Comparison of ENCODE assay signal across 24 cellular contexts in the genomic region with DNA sequence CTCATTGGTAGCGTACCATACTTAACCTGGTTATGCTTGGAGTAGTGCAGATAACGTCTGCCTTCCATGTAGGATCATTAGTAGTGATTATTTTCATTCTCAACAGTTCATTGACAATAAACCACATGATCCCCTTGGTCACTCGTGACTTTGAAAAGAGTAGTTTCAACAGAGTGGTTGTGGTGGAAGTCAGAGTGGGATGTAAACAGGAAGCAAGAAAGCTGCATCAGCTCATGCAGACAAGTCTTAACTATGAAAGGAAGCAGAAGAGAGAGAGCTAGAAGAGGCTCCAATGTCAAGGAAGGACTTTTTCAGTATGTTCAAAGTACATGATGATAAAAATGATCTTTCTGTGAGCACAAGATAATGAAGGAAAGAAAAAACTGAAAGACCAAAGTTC.
DNase-seq lines count a peak whose midpoint lies in the region; ATAC-seq and TF ChIP-seq lines count a peak whose summit lies in the region.
"Had no signal": no experiment of that assay in that cellular context is flagged by ENCODE, and none has a peak within 500 bp of the region (broad histone marks: within the 10 kb centered on the region; RNA-seq: fewer than 3 reads in every experiment).

No MANE protein-coding gene starts in this region.

- no peak overlapping the region for H2BK15ac ChIP-seq in neuronal stem cell (ENCODE audit: low read length)

- no peaks in the 10 kb centered on the region for H3K27me3 Mint-ChIP-seq in T-helper 1 cell treated with Interleukin-12 subunit alpha and Interleukin-12 subunit beta and Interleukin-4 antibody, amounts not matched to agents 30 μg/mL and 1 μg/mL, for 36 hours (ENCODE audit: low read depth)
- H3K27me3 Mint-ChIP-seq: CD4-positive, alpha-beta T cell; T-cell had no signal

- peak; percentile 35 for ATAC-seq in HG02798 (IDR thresholded peaks at IDR 0.05; ENCODE audit: poor library complexity, unreplicated experiment)
- no peak for ATAC-seq in GM21529 (IDR thresholded peaks at IDR 0.05; ENCODE audit: unreplicated experiment)
- ATAC-seq: A549, HCT116, T-cell had no signal

- H3K18ac ChIP-seq in neuronal stem cell (ENCODE audit: low read length): no peak overlapping the region

- H2BK120ac ChIP-seq in neuronal stem cell (ENCODE audit: low read depth, low read length): no peak overlapping the region

- H3K27me3 ChIP-seq in KMS-11 (ENCODE audit: insufficient read depth, low read depth) (no peaks in the 10 kb centered on the region), neuronal stem cell (ENCODE audit: control insufficient read depth in 3 of 3, insufficient read depth in 3 of 3, low read depth in 1 of 3, low read length in 3 of 3) (no peaks in the 10 kb centered on the region)
- H3K27me3 ChIP-seq: BLaER1 treated with 17β-estradiol and CSF1 and Interleukin-3, amounts not matched to agents 10 nM and 100 nM; MG63; SJSA1 had no signal

- H3K4me2 ChIP-seq in KMS-11 (peak overlapping the region; percentile 17; the same call in 1 of the 2 replicates), neuronal stem cell (ENCODE audit: insufficient read depth, low read length, poor library complexity, severe bottlenecking) (no peak overlapping the region)
- H3K4me2 ChIP-seq: A549 had no signal

- H3K9me3 ChIP-seq in neuronal stem cell (replicated peaks in 1 of 2; ENCODE audit: control insufficient read depth in 2 of 2, insufficient read depth in 1 of 2, low read depth in 1 of 2, low read length in 2 of 2): peaks cover 3% of the 10 kb centered on the region in 2 donors
- H3K9me3 ChIP-seq: A549, MG63, SJSA1 had no signal

- H3K23ac ChIP-seq in neuronal stem cell (ENCODE audit: low read depth, low read length, poor library complexity): no peak overlapping the region

- H3K4me3 ChIP-seq in KMS-11 (IDR thresholded peaks at IDR 0.05; ENCODE audit: insufficient read depth, low read depth, low read length) (no peak overlapping the region), neuronal stem cell (ENCODE audit: low read length in 2 of 2) (no peak overlapping the region)
- H3K4me3 ChIP-seq: A549; BLaER1 treated with 17β-estradiol and CSF1 and Interleukin-3, amounts not matched to agents 10 nM and 100 nM; MG63; SJSA1 had no signal

- peaks cover 19% of the 10 kb centered on the region for H3K4me1 ChIP-seq in KMS-11 (ENCODE audit: low read depth, poor library complexity, severe bottlenecking)
- H3K4me1 ChIP-seq in neuronal stem cell (ENCODE audit: control insufficient read depth in 2 of 2, insufficient read depth in 1 of 2, low read depth in 1 of 2, low read length in 2 of 2): no peaks in the 10 kb centered on the region
- H3K4me1 ChIP-seq: A549 had no signal

- DNase-seq in neuronal stem cell (ENCODE audit: low spot score): no peak
- no peak for DNase-seq in kidney glomerular epithelial cell (lab: John Stamatoyannopoulos, UW)
- no peak for DNase-seq in NCI-H446 (lab: John Stamatoyannopoulos, UW)
- DNase-seq: AML-193; CD4-positive, alpha-beta T cell; KBM-7; MG63; NCI-H1092; NCI-H1417 treated with DMSO at 0.1 percent for 48 hours; NCI-H1694 treated with DMSO at 0.1 percent for 48 hours; NCI-H2081; NCI-H226; NCI-H510A treated with DMSO at 0.1 percent for 48 hours; Right ventricle myocardium superior; RPMI8226; T-cell had no signal

- no peaks in the 10 kb centered on the region for H3K36me3 Mint-ChIP-seq in T-helper 1 cell treated with Interleukin-12 subunit alpha and Interleukin-12 subunit beta and Interleukin-4 antibody, amounts not matched to agents 30 μg/mL and 1 μg/mL, for 36 hours (ENCODE audit: low read depth)
- H3K36me3 Mint-ChIP-seq: T-cell had no signal

- H3K9me3 Mint-ChIP-seq in T-helper 1 cell treated with Interleukin-12 subunit alpha and Interleukin-12 subunit beta and Interleukin-4 antibody, amounts not matched to agents 30 μg/mL and 1 μg/mL, for 36 hours: peaks cover 3% of the 10 kb centered on the region
- H3K9me3 Mint-ChIP-seq: CD4-positive, alpha-beta T cell had no signal

- H2AFZ ChIP-seq in KMS-11 (ENCODE audit: low read depth) (peak overlapping the region; percentile 1; the same call in 1 of the 2 replicates), neuronal stem cell (ENCODE audit: low read length) (peak overlapping the region; percentile 43)

- no peak overlapping the region for H3K9ac ChIP-seq in KMS-11
- no peak overlapping the region for H3K9ac ChIP-seq in neuronal stem cell (ENCODE audit: low read depth, low read length, poor library complexity)

- peak overlapping the region; percentile 7 for H3K27ac Mint-ChIP-seq in T-helper 1 cell treated with Interleukin-12 subunit alpha and Interleukin-12 subunit beta and Interleukin-4 antibody, amounts not matched to agents 30 μg/mL and 1 μg/mL, for 36 hours
- H3K27ac Mint-ChIP-seq: CD4-positive, alpha-beta T cell; T-cell had no signal

- no peak overlapping the region for H4K91ac ChIP-seq in neuronal stem cell (ENCODE audit: low read depth, low read length, poor library complexity)

- no peaks in the 10 kb centered on the region for H3K79me1 ChIP-seq in neuronal stem cell (ENCODE audit: low read depth, low read length)

- H3K36me3 ChIP-seq in KMS-11 (ENCODE audit: insufficient read depth) (no peaks in the 10 kb centered on the region), neuronal stem cell (replicated peaks in 1 of 2; ENCODE audit: control insufficient read depth in 2 of 2, insufficient read depth in 2 of 2, low read length in 2 of 2) (no peaks in the 10 kb centered on the region)
- H3K36me3 ChIP-seq: BLaER1 treated with 17β-estradiol and CSF1 and Interleukin-3, amounts not matched to agents 10 nM and 100 nM; MG63; SJSA1 had no signal

- no peak overlapping the region for H2BK5ac ChIP-seq in neuronal stem cell (ENCODE audit: low read length)

- H2AK5ac ChIP-seq in neuronal stem cell (ENCODE audit: low read depth, low read length): no peak overlapping the region

- H3K4ac ChIP-seq in neuronal stem cell (ENCODE audit: low read length): no peak overlapping the region

- no peak for TF ChIP-seq CTCF in KMS-11 (conservative IDR thresholded peaks at IDR 0.05; ENCODE audit: low read depth, low read length)

- peaks cover 14% of the 10 kb centered on the region for H3K4me1 Mint-ChIP-seq in T-helper 1 cell treated with Interleukin-12 subunit alpha and Interleukin-12 subunit beta and Interleukin-4 antibody, amounts not matched to agents 30 μg/mL and 1 μg/mL, for 36 hours (ENCODE audit: low read depth)
- H3K4me1 Mint-ChIP-seq: T-cell had no signal

- H3K79me2 ChIP-seq in KMS-11 (ENCODE audit: insufficient read depth, low read depth): no peaks in the 10 kb centered on the region

- H3K4me3 Mint-ChIP-seq in T-helper 1 cell treated with Interleukin-12 subunit alpha and Interleukin-12 subunit beta and Interleukin-4 antibody, amounts not matched to agents 30 μg/mL and 1 μg/mL, for 36 hours: no peak overlapping the region
- H3K4me3 Mint-ChIP-seq: CD4-positive, alpha-beta T cell; T-cell had no signal

- H4K20me1 ChIP-seq in KMS-11 (ENCODE audit: insufficient read depth): no peaks in the 10 kb centered on the region
- H4K20me1 ChIP-seq: BLaER1 treated with 17β-estradiol and CSF1 and Interleukin-3, amounts not matched to agents 10 nM and 100 nM had no signal

- WGBS in neuronal stem cell (ENCODE audit: extremely low coverage in 2 of 2, insufficient read length in 2 of 2, insufficient replicate concordance in 1 of 2), 2 donors: no CpG with 5 or more reads among the region's 3 CpGs

- H3K27ac ChIP-seq in KMS-11 (no peak overlapping the region), neuronal stem cell (replicated peaks; ENCODE audit: low read length) (no peak overlapping the region)
- H3K27ac ChIP-seq: A549, SJSA1 had no signal

- no peak overlapping the region for H2BK12ac ChIP-seq in neuronal stem cell (ENCODE audit: low read length)

- H4K8ac ChIP-seq in neuronal stem cell (ENCODE audit: low read depth, low read length): no peak overlapping the region

- no peak overlapping the region for H3K14ac ChIP-seq in neuronal stem cell (ENCODE audit: low read length)
